8 cellular contexts compared by ENCODE assay signal in genomic region chr11:57325735-57326048, GRCh38. TPM values are rescaled to one million over a fixed set of nuclear protein-coding genes. Genes with fewer than 3 reads are reported as not detected.
A peak's percentile ranks its signal among the peaks of the same experiment; 100 is the strongest.
DNase-seq lines count a peak whose midpoint lies in the region; ATAC-seq and TF ChIP-seq lines count a peak whose summit lies in the region.

No MANE protein-coding gene starts in this region.

- H3K36me3 Mint-ChIP-seq in activated CD4-positive, alpha-beta T cell treated with anti-CD3 and anti-CD28 coated beads, Interleukin-2, amount 10 ng/mL, durations not matched to agents 7 days and 5 days (ENCODE audit: low read depth), result peaks cover 51% of the 10 kb centered on the region

- peaks cover 57% of the 10 kb centered on the region for H3K4me1 Mint-ChIP-seq in activated CD4-positive, alpha-beta T cell treated with anti-CD3 and anti-CD28 coated beads, Interleukin-2, amount 10 ng/mL, durations not matched to agents 7 days and 5 days

- no peaks in the 10 kb centered on the region for H3K9me3 Mint-ChIP-seq in activated CD4-positive, alpha-beta T cell treated with anti-CD3 and anti-CD28 coated beads, Interleukin-2, amount 10 ng/mL, durations not matched to agents 7 days and 5 days

- H3K36me3 ChIP-seq in WERI-Rb-1, result peaks cover 51% of the 10 kb centered on the region

- no peaks in the 10 kb centered on the region for H3K27me3 ChIP-seq in WERI-Rb-1 (ENCODE audit: insufficient read depth, low read depth, severe bottlenecking)

- POLR2A ChIA-PET in activated CD4-positive, alpha-beta T cell treated with anti-CD3 and anti-CD28 coated beads, Interleukin-2, amount 10 ng/mL, durations not matched to agents 7 days and 5 days (lab: Charles Lee), result interaction anchor here (0.8 to 1.1 kb wide), 2 partner anchors 10 to 14 kb away, joined by 3 to 11 read pairs; partner anchors contain the start of gene SSRP1

- peak overlapping the region; percentile 94 for H3K27ac Mint-ChIP-seq in activated CD4-positive, alpha-beta T cell treated with anti-CD3 and anti-CD28 coated beads, Interleukin-2, amount 10 ng/mL, durations not matched to agents 7 days and 5 days

- CTCF ChIA-PET in activated CD4-positive, alpha-beta T cell treated with anti-CD3 and anti-CD28 coated beads, Interleukin-2, amount 10 ng/mL, durations not matched to agents 7 days and 5 days (lab: Charles Lee), result interaction anchor here (0.6 to 1.7 kb wide), 5 partner anchors 9 to 1460 kb away, joined by 3 to 8 read pairs (median 3); partner anchors contain the start of gene SSRP1

- no peaks in the 10 kb centered on the region for H3K27me3 Mint-ChIP-seq in activated CD4-positive, alpha-beta T cell treated with anti-CD3 and anti-CD28 coated beads, Interleukin-2, amount 10 ng/mL, durations not matched to agents 7 days and 5 days

- no peak for DNase-seq in activated CD4-positive, alpha-beta T cell treated with anti-CD3 and anti-CD28 coated beads, Interleukin-2, amount 10 ng/mL, durations not matched to agents 7 days and 5 days
- DNase-seq in activated CD4-positive, alpha-beta T cell treated with anti-CD3 and anti-CD28 coated beads for 48 hours, result no peak
- no peak for DNase-seq in WERI-Rb-1
- peak; percentile 26 for DNase-seq in germinal center (ENCODE audit: low spot score)
- peak; percentile 92 for DNase-seq in renal cortical epithelial cell (ENCODE audit: low read depth)
- no peak for DNase-seq in anterior cingulate cortex (lab: John Stamatoyannopoulos, UW)
- DNase-seq in stimulated activated CD4-positive, alpha-beta T cell treated with anti-CD3 and anti-CD28 coated beads, Interleukin-12 subunit alpha, Interleukin-12 subunit beta, amount 100 ng/mL, for 4 hours, result no peak

- TF ChIP-seq CTCF in WERI-Rb-1 (IDR thresholded peaks at IDR 0.05; ENCODE audit: low read depth, low read length), result no peak

- H3K9me3 ChIP-seq in WERI-Rb-1 (ENCODE audit: severe bottlenecking), result no peaks in the 10 kb centered on the region

- peak overlapping the region; percentile 82 for H3K4me3 Mint-ChIP-seq in activated CD4-positive, alpha-beta T cell treated with anti-CD3 and anti-CD28 coated beads, Interleukin-2, amount 10 ng/mL, durations not matched to agents 7 days and 5 days

- no peak for ATAC-seq in GM19023 (IDR thresholded peaks at IDR 0.05; ENCODE audit: unreplicated experiment)

- H3K27ac ChIP-seq in WERI-Rb-1, result peak overlapping the region; percentile 87

- H3K4me3 ChIP-seq in WERI-Rb-1 (ENCODE audit: low read depth, low read length), result peak overlapping the region; percentile 54

RNA-seq across cellular contexts. Expression of gene TNKS1BP1, which starts 0.9 kb away (rescaled TPM):
- 10 to 100 TPM in 1 of 2 experiments, 1 to 10 TPM in 1; 8.9 to 10.4 TPM for total RNA-seq in activated CD4-positive, alpha-beta T cell treated with anti-CD3 and anti-CD28 coated beads, Interleukin-2, amount 10 ng/mL, durations not matched to agents 7 days and 5 days
- 91.3 and 157 TPM in 2 replicates for total RNA-seq in renal cortical epithelial cell

RNA-seq across cellular contexts. Expression of gene SSRP1, which starts 10.0 kb away (rescaled TPM):
- 100 to 1,000 TPM; 165 to 175 TPM for total RNA-seq in activated CD4-positive, alpha-beta T cell treated with anti-CD3 and anti-CD28 coated beads, Interleukin-2, amount 10 ng/mL, durations not matched to agents 7 days and 5 days
- 55.0 and 120 TPM in 2 replicates for total RNA-seq in renal cortical epithelial cell

RNA-seq across cellular contexts. Expression of gene P2RX3, which starts 12.5 kb away (rescaled TPM):
- total RNA-seq in activated CD4-positive, alpha-beta T cell treated with anti-CD3 and anti-CD28 coated beads, Interleukin-2, amount 10 ng/mL, durations not matched to agents 7 days and 5 days, result not detected
- not detected in 2 replicates for total RNA-seq in renal cortical epithelial cell

RNA-seq across cellular contexts. Expression of gene PRG3, which starts 55.3 kb away (rescaled TPM):
- not detected for total RNA-seq in activated CD4-positive, alpha-beta T cell treated with anti-CD3 and anti-CD28 coated beads, Interleukin-2, amount 10 ng/mL, durations not matched to agents 7 days and 5 days
- not detected in 2 replicates for total RNA-seq in renal cortical epithelial cell

Comparison
In these comparisons a context has a peak if more than half of its experiments do, and no peak if none do; other contexts are left out.
1. DNase-seq: peak in germinal center (single experiment) and renal cortical epithelial cell (single experiment); none in activated CD4-positive, alpha-beta T cell treated with anti-CD3 and anti-CD28 coated beads, Interleukin-2, amount 10 ng/mL, durations not matched to agents 7 days and 5 days (single experiment), activated CD4-positive, alpha-beta T cell treated with anti-CD3 and anti-CD28 coated beads for 48 hours (single experiment), WERI-Rb-1 (single experiment), anterior cingulate cortex (0 of 58) and stimulated activated CD4-positive, alpha-beta T cell treated with anti-CD3 and anti-CD28 coated beads, Interleukin-12 subunit alpha, Interleukin-12 subunit beta, amount 100 ng/mL, for 4 hours (single experiment).